Comparison of ENCODE assay signal across 8 cellular contexts in the genomic region with DNA sequence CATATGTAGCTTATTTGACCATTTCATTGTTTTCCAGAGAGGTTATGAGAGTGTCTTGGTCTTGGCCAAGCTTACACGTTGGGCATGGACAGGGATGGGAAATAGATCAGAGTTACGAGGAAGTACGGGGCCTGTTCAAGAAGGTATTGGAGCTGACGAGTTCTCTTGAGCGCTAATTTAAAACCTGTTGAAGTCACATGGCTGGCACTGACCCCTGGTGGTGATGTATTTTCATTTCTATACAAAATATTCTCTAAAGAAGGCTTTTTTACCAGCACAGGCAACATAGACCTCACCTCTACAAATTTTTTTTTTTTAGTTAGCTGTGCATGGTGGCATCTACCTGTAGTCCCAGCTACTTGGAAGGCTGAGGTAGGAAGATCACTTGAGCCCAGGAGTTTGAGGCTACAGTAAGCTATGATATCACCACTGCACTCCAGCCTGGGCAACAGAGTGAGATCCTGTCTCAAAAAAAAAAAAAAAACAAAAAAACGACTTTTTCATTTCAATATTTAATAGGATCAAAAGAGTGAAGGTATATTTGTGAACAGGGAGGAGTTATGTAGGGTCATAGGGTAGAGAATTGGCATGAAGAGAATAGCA.
DNase-seq lines count a peak whose midpoint lies in the region; ATAC-seq and TF ChIP-seq lines count a peak whose summit lies in the region.

No MANE protein-coding gene starts in this region.

- peak; percentile 56 for ATAC-seq in GM18502 (IDR thresholded peaks at IDR 0.05; ENCODE audit: poor library complexity, unreplicated experiment)

- DNase-seq in AG08395 (ENCODE audit: low spot score) (peak; percentile 63), LNCaP clone FGC (ENCODE audit: low read depth) (no peak), UCSD-AML1 (lab: John Stamatoyannopoulos, UW; ENCODE audit: unreplicated experiment) (peak; percentile 16), cardiac fibroblast (ENCODE audit: low read depth in 2 of 2) (peak; percentile 81 to 85), left kidney (ENCODE audit: low read depth, low spot score) (peak; percentile 72), ecto neural progenitor cell (ENCODE audit: low spot score) (no peak)
- peak; percentile 22 for DNase-seq in stimulated activated CD8-positive, alpha-beta memory T cell treated with anti-CD3 and anti-CD28 coated beads, Interleukin-4, amount 100 ng/mL, for 24 hours (ENCODE audit: low read depth)

- H3K4me3 ChIP-seq in LNCaP clone FGC (ENCODE audit: low read depth, low read length) (no peak overlapping the region), cardiac fibroblast (replicated peaks in 1 of 2; ENCODE audit: low read depth in 2 of 2, low read length in 2 of 2) (no peak overlapping the region)

- 0 out of 2 replicates have a peak, but pooled peaks have one; percentile 10 for TF ChIP-seq CTCF in LNCaP clone FGC (IDR thresholded peaks at IDR 0.05; ENCODE audit: control insufficient read depth, extremely low read depth, insufficient read depth)
- peak; percentile 30 for TF ChIP-seq CTCF in cardiac fibroblast (IDR thresholded peaks at IDR 0.05; ENCODE audit: low read depth, low read length)

Comparison
In these comparisons a context has a peak if more than half of its experiments do, and no peak if none do; other contexts are left out.
1. DNase-seq: peak in AG08395 (single experiment), UCSD-AML1 (single experiment), cardiac fibroblast (2 of 2), left kidney (single experiment) and stimulated activated CD8-positive, alpha-beta memory T cell treated with anti-CD3 and anti-CD28 coated beads, Interleukin-4, amount 100 ng/mL, for 24 hours (single experiment); none in LNCaP clone FGC (single experiment) and ecto neural progenitor cell (single experiment).